Comparison of ENCODE assay signal across 19 cellular contexts in the genomic region with DNA sequence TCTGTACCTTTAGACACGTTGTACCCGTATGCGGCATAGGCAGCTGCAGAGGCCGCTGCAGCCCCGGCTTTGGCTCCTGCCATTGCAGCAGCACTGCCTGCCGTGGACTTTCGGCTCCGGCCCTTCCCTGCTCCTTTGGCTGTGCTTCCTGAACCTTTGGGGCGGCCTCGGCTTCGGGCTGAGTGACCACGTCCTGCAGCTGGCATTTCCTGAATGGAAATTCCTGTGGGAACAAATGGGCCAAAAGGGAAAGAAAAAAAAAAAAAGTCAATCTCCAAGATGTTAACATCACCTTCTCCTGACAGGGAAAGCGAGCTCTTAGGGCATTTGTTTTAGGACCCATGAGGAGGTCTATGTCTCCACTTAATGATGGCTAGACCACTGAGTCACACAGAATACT. TPM values are rescaled to one million over a fixed set of nuclear protein-coding genes. Genes with fewer than 3 reads are reported as not detected.
A peak's percentile ranks its signal among the peaks of the same experiment; 100 is the strongest.
DNase-seq lines count a peak whose midpoint lies in the region; ATAC-seq and TF ChIP-seq lines count a peak whose summit lies in the region.
"Had no signal": no experiment of that assay in that cellular context is flagged by ENCODE, and none has a peak within 500 bp of the region (broad histone marks: within the 10 kb centered on the region; RNA-seq: fewer than 3 reads in every experiment).

No MANE protein-coding gene starts in this region.

- H3K27ac ChIP-seq in adrenal gland (peak overlapping the region in 1 of 5 donors; percentile 10), tibial artery (peak overlapping the region; percentile 7 to 72)
- H3K27ac ChIP-seq: cardiac muscle cell, neutrophil, testis had no signal

- DNase-seq in left cardiac atrium (peak; percentile 75), Right ventricle myocardium inferior (ENCODE audit: missing footprints) (no peak), adrenal gland (peak in 4 of 7 donors; percentile 21 to 64 (median 37)), foreskin fibroblast (peak; percentile 43 to 67), tibial artery (peak; percentile 45 to 84), GOT3 (lab: John Stamatoyannopoulos, UW) (no peak)
- DNase-seq: 8988T; activated CD4-positive, alpha-beta T cell treated with anti-CD3 and anti-CD28 coated beads, Interleukin-2, amount 50 U/mL, for 4 hours; hypothalamus; NCI-H1436; NCI-H526; testis had no signal

- ATAC-seq in left cardiac atrium = peak; percentile 8 to 28
- ATAC-seq in Right ventricle myocardium inferior = no peak
- no peak for ATAC-seq in HG02885 (IDR thresholded peaks at IDR 0.05; ENCODE audit: poor library complexity, unreplicated experiment)
- ATAC-seq in HG03342 (IDR thresholded peaks at IDR 0.05; ENCODE audit: unreplicated experiment) = no peak
- ATAC-seq: activated T-helper 17 cell treated with anti-CD3 and anti-CD28 coated beads, Interleukin-2, amount 50 U/mL, for 72 hours; K562 had no signal

- H3K4me3 ChIP-seq in adrenal gland (no peak overlapping the region), foreskin fibroblast (ENCODE audit: low read depth in 1 of 2, low read length in 2 of 2) (no peak overlapping the region), tibial artery (no peak overlapping the region)
- H3K4me3 ChIP-seq: cardiac muscle cell, K562, lung, testis had no signal

- TF ChIP-seq POLR2A in adrenal gland (IDR thresholded peaks at IDR 0.05) = no peak

- WGBS in adrenal gland, 4 donors = 74 to 83% (median 78%) methylated on average over 12 to 13 of the region's 13 CpGs

- TF ChIP-seq CTCF in adrenal gland (IDR thresholded peaks at IDR 0.05) = no peak
- no peak for TF ChIP-seq CTCF in foreskin fibroblast (IDR thresholded peaks at IDR 0.05; ENCODE audit: low read depth, low read length)
- no peak for TF ChIP-seq CTCF in tibial artery (IDR thresholded peaks at IDR 0.05)

- H3K36me3 ChIP-seq in adrenal gland (replicated peaks in 1 of 2) (peaks cover 0 to 98% of the 10 kb centered on the region in 2 donors), tibial artery (peaks cover 60 to 100% (median 93%) of the 10 kb centered on the region in 3 donors)

- peaks cover 0 to 15% of the 10 kb centered on the region in 2 donors for H3K4me1 ChIP-seq in adrenal gland (replicated peaks in 1 of 2)
- H3K4me1 ChIP-seq in tibial artery = peaks cover 0 to 68% (median 33%) of the 10 kb centered on the region in 4 donors
- H3K4me1 ChIP-seq: testis had no signal

- no peaks in the 10 kb centered on the region for H3K9me3 ChIP-seq in adrenal gland (replicated peaks in 1 of 3)
- no peaks in the 10 kb centered on the region for H3K9me3 ChIP-seq in tibial artery
- H3K9me3 ChIP-seq: neutrophil, testis had no signal

- H3K27me3 ChIP-seq in adrenal gland (no peaks in the 10 kb centered on the region), tibial artery (no peaks in the 10 kb centered on the region)
- H3K27me3 ChIP-seq: cardiac muscle cell, neutrophil, testis had no signal

- intact Hi-C loops in left cardiac atrium (cut with DNase I) (no loop called here), Right ventricle myocardium inferior (cut with DNase I) (no loop called here), adrenal gland (cut with DNase I) (no loop called here), tibial artery (cut with DNase I; ENCODE audit: low total_unique reads) (loop anchor here (1.0 kb wide), 1 partner anchor 24 kb away; no protein-coding TSS in a partner anchor)

RNA-seq across cellular contexts. Expression of gene CHAC1, which starts 29.6 kb away (rescaled TPM):
- total RNA-seq in left cardiac atrium = 1 to 10 TPM; 2.6 to 3.3 TPM
- 0.81 TPM for total RNA-seq in Right ventricle myocardium inferior
- 1 to 10 TPM in 4 of 8 donors, under 1 TPM in 3, not detected in 1; 0.24 to 2.4 (median 1.1) TPM for total RNA-seq in adrenal gland
- 1 to 10 TPM in 2 of 3 donors, under 1 TPM in 1; 0.55 to 1.3 (median 1.3) TPM for polyA plus RNA-seq in adrenal gland

RNA-seq across cellular contexts. Expression of gene DLL4, which starts 53.7 kb away (rescaled TPM):
- 1 to 10 TPM; 8.5 to 9.2 TPM for total RNA-seq in left cardiac atrium
- total RNA-seq in Right ventricle myocardium inferior = 11.1 TPM
- total RNA-seq in adrenal gland = 10 to 100 TPM in 2 of 8 donors, 1 to 10 TPM in 6; 1.9 to 15.9 (median 5.6) TPM
- 1 to 10 TPM in 2 of 3 donors, under 1 TPM in 1; 0.66 to 3.9 (median 3.6) TPM for polyA plus RNA-seq in adrenal gland
- total RNA-seq: activated T-helper 17 cell treated with anti-CD3 and anti-CD28 coated beads, Interleukin-2, amount 50 U/mL, for 72 hours had no signal
- polyA plus RNA-seq: cardiac muscle cell had no signal

Comparison
In these comparisons a context has a peak if more than half of its experiments do, and no peak if none do; other contexts are left out.
1. ATAC-seq: peak in left cardiac atrium (2 of 2); none in Right ventricle myocardium inferior (single experiment), HG02885 (single experiment) and HG03342 (single experiment).
2. DNase-seq: peak in left cardiac atrium (single experiment), adrenal gland (4 of 7), foreskin fibroblast (2 of 2) and tibial artery (2 of 2); none in Right ventricle myocardium inferior (single experiment) and GOT3 (single experiment).